In genomic region chr4:178556796-178557195, GRCh38 we compare ENCODE assay signal across 1 cellular context.
TF ChIP-seq lines count a peak whose summit lies in the region.

No MANE protein-coding gene starts in this region.

TF ChIP-seq in HCT116, 20 proteins besides CTCF, POLR2A, EP300 and RAD21 (continued from another document):
- peak; percentile 73 for TF ChIP-seq JUND (IDR thresholded peaks at IDR 0.05)
